ENCODE assay signal across 25 cellular contexts in genomic region chr2:33246432-33246831, GRCh38.
A peak's percentile ranks its signal among the peaks of the same experiment; 100 is the strongest.
DNase-seq lines count a peak whose midpoint lies in the region; ATAC-seq, FAIRE-seq and TF ChIP-seq lines count a peak whose summit lies in the region.
"Had no signal": no experiment of that assay in that cellular context is flagged by ENCODE, and none has a peak within 500 bp of the region (broad histone marks: within the 10 kb centered on the region; RNA-seq: fewer than 3 reads in every experiment).

No MANE protein-coding gene starts in this region.

- ATAC-seq in HepG2: no peak; the same call in 2 of the 3 replicates
- ATAC-seq: WTC11 had no signal

- TF ChIP-seq RAD21 in HepG2 (CRISPR knock-in tag; IDR thresholded peaks at IDR 0.05): no peak

- no peaks in the 10 kb centered on the region for H3K9me2 ChIP-seq in Loucy (replicated peaks; ENCODE audit: low read depth, low read length)

- BruUV-seq in HepG2 (replicated peaks; lab: Mats Ljungman, UMichigan): no TSS peak

- H3K79me2 ChIP-seq in Loucy (ENCODE audit: insufficient read depth, low read length) (no peaks in the 10 kb centered on the region), HepG2 (ENCODE audit: insufficient read depth, low read length) (no peaks in the 10 kb centered on the region)

- TF ChIP-seq CTCF in Loucy (conservative IDR thresholded peaks at IDR 0.05; ENCODE audit: low read length): no peak
- no peak for TF ChIP-seq CTCF in esophagus muscularis mucosa (IDR thresholded peaks at IDR 0.05)
- no peak for TF ChIP-seq CTCF in HepG2 (CRISPR knock-in tag; IDR thresholded peaks at IDR 0.05)
- no peak for TF ChIP-seq CTCF in testis (IDR thresholded peaks at IDR 0.05)
- TF ChIP-seq CTCF in prostate gland (IDR thresholded peaks at IDR 0.05): no peak

- no peak for DNase-seq in esophagus muscularis mucosa (ENCODE audit: extremely low spot score)
- DNase-seq in HepG2 (ENCODE audit: low spot score): no peak
- peak; percentile 17 for DNase-seq in testis
- no peak for DNase-seq in GM19239 (ENCODE audit: insufficient read length, low spot score)
- DNase-seq in NCI-H446 treated with DMSO at 0.1 percent for 48 hours (lab: John Stamatoyannopoulos, UW): no peak
- DNase-seq in prostate gland (ENCODE audit: low spot score): no peak
- DNase-seq: activated CD4-positive, alpha-beta T cell treated with anti-CD3 and anti-CD28 coated beads, Interleukin-2, amount 10 ng/mL, durations not matched to agents 7 days and 5 days; activated T-cell treated with anti-CD3 and anti-CD28 coated beads, Interleukin-2, amount 50 U/mL, for 48 hours; brain microvascular endothelial cell; effector CD4-positive, alpha-beta T cell; foreskin fibroblast; GDM1; heart right ventricle; Kasumi-1; NCI-H1694 treated with DMSO at 0.1 percent for 48 hours; NCI-H2171 treated with DMSO at 0.1 percent for 48 hours; NCI-H524; NK-92 treated with Interleukin-12 subunit alpha and Interleukin-12 subunit beta, amount 100 ng/mL, for 24 hours; SHP77 treated with DMSO at 0.1 percent for 48 hours; T1000; trophoblast cell had no signal

- intact Hi-C loops in esophagus muscularis mucosa (cut with DNase I) (no loop called here), HepG2 (cut with micrococcal nuclease; ENCODE audit: unreplicated experiment) (no loop called here), testis (cut with DNase I; ENCODE audit: low total_unique reads) (no loop called here), prostate gland (cut with DNase I) (no loop called here)

- no peak for FAIRE-seq in HepG2 (lab: Jason Lieb, UNC)
- no peak for FAIRE-seq in GM19239 (lab: Jason Lieb, UNC)

- H3K4me3 ChIP-seq in Loucy (ENCODE audit: low read length, poor library complexity, severe bottlenecking) (no peak overlapping the region), esophagus muscularis mucosa (no peak overlapping the region), HepG2 (replicated peaks in 1 of 3; ENCODE audit: insufficient read depth in 1 of 3, low read depth in 2 of 3, low read length in 3 of 3) (no peak overlapping the region), testis (no peak overlapping the region), prostate gland (no peak overlapping the region)
- H3K4me3 ChIP-seq: BLaER1, heart right ventricle had no signal

- H3K27me3 ChIP-seq in Loucy (ENCODE audit: insufficient read depth, low read length, poor library complexity, severe bottlenecking) (no peaks in the 10 kb centered on the region), esophagus muscularis mucosa (no peaks in the 10 kb centered on the region), HepG2 (ENCODE audit: control insufficient read depth in 1 of 2, insufficient read depth in 2 of 2, low read length in 2 of 2) (peaks cover 0 to 3% of the 10 kb centered on the region in 2 experiments; a peak in 1 of 5 replicates), testis (no peaks in the 10 kb centered on the region), prostate gland (replicated peaks; ENCODE audit: insufficient read depth) (no peaks in the 10 kb centered on the region)
- H3K27me3 ChIP-seq: BLaER1, brain microvascular endothelial cell, heart right ventricle had no signal

- CTCF ChIA-PET in HepG2 (lab: Yijun Ruan, JAX; ENCODE audit: low intra/inter-chr PET ratio, low total read pairs): no interaction called here

- H4K20me1 ChIP-seq in Loucy (ENCODE audit: insufficient read depth, low read length, poor library complexity, severe bottlenecking): no peaks in the 10 kb centered on the region
- H4K20me1 ChIP-seq in HepG2 (ENCODE audit: insufficient read depth, low read length): no peaks in the 10 kb centered on the region
- H4K20me1 ChIP-seq: BLaER1 had no signal

- H2AFZ ChIP-seq in Loucy (ENCODE audit: low read length) (peak overlapping the region; percentile 59), HepG2 (ENCODE audit: low read length) (no peak overlapping the region)

- H3K4me1 ChIP-seq in Loucy (ENCODE audit: insufficient read depth, low read length, poor library complexity, severe bottlenecking) (peaks cover 52% of the 10 kb centered on the region), esophagus muscularis mucosa (peaks cover 0 to 35% (median 17%) of the 10 kb centered on the region in 4 donors), HepG2 (ENCODE audit: insufficient read depth, low read length) (no peaks in the 10 kb centered on the region), testis (peaks cover 8% of the 10 kb centered on the region), prostate gland (replicated peaks) (no peaks in the 10 kb centered on the region)
- H3K4me1 ChIP-seq: BLaER1 had no signal

- no peaks in the 10 kb centered on the region for H3K36me3 ChIP-seq in Loucy (ENCODE audit: insufficient read depth, low read length)
- H3K36me3 ChIP-seq in esophagus muscularis mucosa: peaks cover 0 to 21% (median 9%) of the 10 kb centered on the region in 4 donors
- no peaks in the 10 kb centered on the region for H3K36me3 ChIP-seq in HepG2 (replicated peaks in 1 of 2; ENCODE audit: control insufficient read depth in 1 of 2, insufficient read depth in 2 of 2, low read length in 2 of 2)
- H3K36me3 ChIP-seq in testis (ENCODE audit: low read depth, missing control alignments): no peaks in the 10 kb centered on the region
- H3K36me3 ChIP-seq in prostate gland: no peaks in the 10 kb centered on the region
- H3K36me3 ChIP-seq: BLaER1 had no signal

- POLR2A ChIA-PET in HepG2 (lab: Yijun Ruan, JAX): no interaction called here

- H3K9me3 ChIP-seq in Loucy (ENCODE audit: insufficient read depth, low read depth, low read length): no peaks in the 10 kb centered on the region
- H3K9me3 ChIP-seq in esophagus muscularis mucosa: no peaks in the 10 kb centered on the region
- H3K9me3 ChIP-seq in HepG2 (ENCODE audit: low read length): no peaks in the 10 kb centered on the region
- no peaks in the 10 kb centered on the region for H3K9me3 ChIP-seq in testis
- H3K9me3 ChIP-seq in prostate gland: no peaks in the 10 kb centered on the region
- H3K9me3 ChIP-seq: BLaER1, heart right ventricle had no signal

- TF ChIP-seq EP300 in esophagus muscularis mucosa (IDR thresholded peaks at IDR 0.05): no peak
- TF ChIP-seq EP300 in HepG2 (IDR thresholded peaks at IDR 0.05; ENCODE audit: low read depth in 2 of 2, low read length in 2 of 2): no peak
- TF ChIP-seq EP300 in HepG2 (CRISPR knock-in tag; IDR thresholded peaks at IDR 0.05; ENCODE audit: borderline replicate concordance): no peak

- in situ Hi-C loops in HepG2 (cut with HindIII; ENCODE audit: extremely low pct_ligation_motif_present, low pct_unique_long_range_greater_than_20kb): no loop called here

- WGBS in esophagus muscularis mucosa: 88% methylated on average over 4 of the region's 4 CpGs
- WGBS in HepG2 (ENCODE audit: low lambda C conversion rate): 51% methylated on average over 4 of the region's 4 CpGs
- 70 to 84% methylated on average over 4 of the region's 4 CpGs for WGBS in testis, 2 donors
- 82% methylated on average over 4 of the region's 4 CpGs for WGBS in prostate gland

- H3F3A ChIP-seq in Loucy (ENCODE audit: low read depth): 0 out of 2 replicates have a peak, but pooled peaks cover 4% of the 10 kb centered on the region

- H3K4me2 ChIP-seq in Loucy (ENCODE audit: low read depth, low read length, poor library complexity, severe bottlenecking): peak overlapping the region; percentile 28
- H3K4me2 ChIP-seq in HepG2 (ENCODE audit: low read depth, low read length): no peak overlapping the region
- H3K4me2 ChIP-seq: BLaER1 had no signal

- TF ChIP-seq POLR2A in esophagus muscularis mucosa (IDR thresholded peaks at IDR 0.05; ENCODE audit: low read depth) (no peak), HepG2 (IDR thresholded peaks at IDR 0.05; ENCODE audit: insufficient read depth in 1 of 2, low read depth in 2 of 2, low read length in 2 of 2) (no peak), testis (IDR thresholded peaks at IDR 0.05) (no peak), prostate gland (IDR thresholded peaks at IDR 0.05) (no peak)

- H3K9ac ChIP-seq in Loucy (ENCODE audit: low read depth, low read length, poor library complexity, severe bottlenecking) (peak overlapping the region; percentile 32), HepG2 (ENCODE audit: insufficient read depth, low read depth, low read length) (no peak overlapping the region)
- H3K9ac ChIP-seq: BLaER1 had no signal

- H3K27ac ChIP-seq in esophagus muscularis mucosa (replicated peaks in 1 of 4) (peak overlapping the region in 3 of 4 donors; percentile 15 to 50 (median 32)), HepG2 (ENCODE audit: extremely low read length, insufficient read depth, low read length) (no peak overlapping the region), testis (no peak overlapping the region), prostate gland (no peak overlapping the region)
- H3K27ac ChIP-seq: BLaER1, brain microvascular endothelial cell, epithelial cell of prostate had no signal

TF ChIP-seq in HepG2, 621 proteins besides CTCF, POLR2A, EP300 and RAD21:
- TF ChIP-seq MTA3 (CRISPR knock-in tag; IDR thresholded peaks at IDR 0.05) (no peak), ZNF207 (IDR thresholded peaks at IDR 0.05; ENCODE audit: borderline replicate concordance) (0 out of 2 replicates have a peak, but pooled peaks have one; percentile 34)
TF ChIP-seq in HepG2: peak in this region for 1.

Comparison
In these comparisons a context has a peak if more than half of its experiments do, and no peak if none do; other contexts are left out.
1. H3K27ac ChIP-seq: peak in esophagus muscularis mucosa (3 of 4); none in HepG2 (single experiment), testis (0 of 2) and prostate gland (0 of 2).